ENCODE assay signal across 1 cellular context in genomic region chr3:149383703-149384102, GRCh38.
TF ChIP-seq lines count a peak whose summit lies in the region.

No MANE protein-coding gene starts in this region.

TF ChIP-seq in A549, 52 proteins besides CTCF, POLR2A, EP300 and RAD21:
- TF ChIP-seq CHD4 (IDR thresholded peaks at IDR 0.05; ENCODE audit: borderline replicate concordance) (no peak), ZC3H11A (IDR thresholded peaks at IDR 0.05) (no peak), MAZ (IDR thresholded peaks at IDR 0.05; ENCODE audit: borderline replicate concordance, low read depth, low read length) (no peak), GATA3 (IDR thresholded peaks at IDR 0.05; ENCODE audit: borderline replicate concordance) (no peak), RARB (CRISPR knock-in tag; IDR thresholded peaks at IDR 0.05) (no peak)
TF ChIP-seq in A549: peak in this region for 0.
